Comparison of ENCODE assay signal across 31 cellular contexts in the genomic region with DNA sequence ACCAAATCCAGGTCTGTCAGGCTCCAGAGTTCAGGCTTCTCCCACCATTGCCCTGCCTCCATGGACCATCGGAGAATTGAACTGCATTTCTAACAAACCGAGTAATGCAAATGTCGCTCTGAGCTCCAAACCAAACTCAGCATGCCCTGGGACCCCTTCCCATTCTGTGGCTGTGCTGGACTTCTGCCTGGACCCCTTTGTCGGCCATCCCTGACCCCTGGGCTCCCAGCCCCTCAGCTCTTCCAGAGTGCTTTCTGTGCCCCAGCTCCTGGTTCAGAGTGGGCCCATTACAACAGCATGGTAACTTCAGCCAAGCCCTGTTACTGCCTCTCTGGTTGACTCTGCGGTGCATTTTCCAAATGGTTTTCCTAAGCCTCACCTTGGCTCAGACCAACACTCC.
"Had no signal": no experiment of that assay in that cellular context is flagged by ENCODE, and none has a peak within 500 bp of the region (broad histone marks: within the 10 kb centered on the region; RNA-seq: fewer than 3 reads in every experiment).

No MANE protein-coding gene starts in this region.

- DNase-seq: activated CD4-positive, alpha-beta memory T cell treated with anti-CD3 and anti-CD28 coated beads for 36 hours; activated CD4-positive, alpha-beta T cell treated with anti-CD3 and anti-CD28 coated beads for 36 hours; activated CD4-positive, alpha-beta T cell treated with anti-CD3 and anti-CD28 coated beads, Interleukin-2, amount 50 U/mL, for 1 hour; activated effector memory CD4-positive, alpha-beta T cell treated with anti-CD3 and anti-CD28 coated beads, Interleukin-2, amount 50 U/mL, for 16 hours; activated naive CD4-positive, alpha-beta T cell; activated naive CD8-positive, alpha-beta T cell treated with anti-CD3 and anti-CD28 coated beads, Interleukin-2, amount 10 ng/mL, durations not matched to agents 7 days and 5 days; activated T-cell treated with anti-CD3 and anti-CD28 coated beads, Interleukin-2, amount 50 U/mL, for 1 hour; activated T-cell treated with anti-CD3 and anti-CD28 coated beads, Interleukin-2, amount 50 U/mL, for 72 hours; amygdala; NCI-H1092 treated with DMSO at 0.1 percent for 48 hours; NCI-H1417; NCI-H146; NCI-H187 treated with DMSO at 0.1 percent for 48 hours; NCI-H2081 treated with DMSO at 0.1 percent for 48 hours; NCI-H226; NCI-H524; NCI-H69; NK-92 treated with Interleukin-12 subunit alpha and Interleukin-12 subunit beta, amount 100 ng/mL, for 24 hours; PC-3; Peyer's patch; RPMI8226; SHP77 treated with DMSO at 0.1 percent for 48 hours; SK-N-SH had no signal

- H3K9ac ChIP-seq: SK-N-SH had no signal

- H3K4me1 ChIP-seq: Peyer's patch, SJSA1 had no signal

- H3K27ac ChIP-seq: ascending aorta, Peyer's patch, SJSA1 had no signal

- H3K4me3 Mint-ChIP-seq: activated CD4-positive, alpha-beta memory T cell treated with anti-CD3 and anti-CD28 coated beads for 36 hours; activated CD4-positive, alpha-beta T cell treated with anti-CD3 and anti-CD28 coated beads for 36 hours; activated naive CD4-positive, alpha-beta T cell treated with anti-CD3 and anti-CD28 coated beads, Interleukin-2, amount 50 U/mL, for 24 hours; activated naive CD8-positive, alpha-beta T cell treated with anti-CD3 and anti-CD28 coated beads, Interleukin-2, amount 10 ng/mL, durations not matched to agents 7 days and 5 days; activated T-cell treated with anti-CD3 and anti-CD28 coated beads, Interleukin-2, amount 50 U/mL, for 72 hours; activated T-helper 17 cell treated with anti-CD3 and anti-CD28 coated beads, Interleukin-2, amount 50 U/mL, for 72 hours; T-helper 1 cell treated with Interleukin-12 subunit alpha and Interleukin-12 subunit beta and Interleukin-4 antibody, amounts not matched to agents 30 μg/mL and 1 μg/mL, for 36 hours; T-helper 2 cell treated with Interferon-gamma antibody and Interleukin-4, amounts not matched to agents 5 μg/mL and 100 μg/mL, for 36 hours; WTC11 had no signal

- H3K4me2 ChIP-seq: SK-N-SH had no signal

- H3K4me3 ChIP-seq: ascending aorta, K562, Peyer's patch, SJSA1 had no signal

- H3K9me3 Mint-ChIP-seq: activated CD4-positive, alpha-beta memory T cell treated with anti-CD3 and anti-CD28 coated beads for 36 hours; activated naive CD4-positive, alpha-beta T cell treated with anti-CD3 and anti-CD28 coated beads, Interleukin-2, amount 50 U/mL, for 24 hours; activated naive CD8-positive, alpha-beta T cell treated with anti-CD3 and anti-CD28 coated beads, Interleukin-2, amount 10 ng/mL, durations not matched to agents 7 days and 5 days; activated T-cell treated with anti-CD3 and anti-CD28 coated beads, Interleukin-2, amount 50 U/mL, for 72 hours; activated T-helper 17 cell treated with anti-CD3 and anti-CD28 coated beads, Interleukin-2, amount 50 U/mL, for 72 hours; T-helper 1 cell treated with Interleukin-12 subunit alpha and Interleukin-12 subunit beta and Interleukin-4 antibody, amounts not matched to agents 30 μg/mL and 1 μg/mL, for 36 hours; T-helper 2 cell treated with Interferon-gamma antibody and Interleukin-4, amounts not matched to agents 5 μg/mL and 100 μg/mL, for 36 hours; WTC11 had no signal

- H3K27me3 ChIP-seq: ascending aorta, Peyer's patch had no signal

- H3K36me3 ChIP-seq: ascending aorta, Peyer's patch, SJSA1 had no signal

- H3K27ac Mint-ChIP-seq: activated CD4-positive, alpha-beta memory T cell treated with anti-CD3 and anti-CD28 coated beads for 36 hours; activated CD4-positive, alpha-beta T cell treated with anti-CD3 and anti-CD28 coated beads for 36 hours; activated naive CD4-positive, alpha-beta T cell treated with anti-CD3 and anti-CD28 coated beads, Interleukin-2, amount 50 U/mL, for 24 hours; activated naive CD8-positive, alpha-beta T cell treated with anti-CD3 and anti-CD28 coated beads, Interleukin-2, amount 10 ng/mL, durations not matched to agents 7 days and 5 days; activated T-cell treated with anti-CD3 and anti-CD28 coated beads, Interleukin-2, amount 50 U/mL, for 72 hours; activated T-helper 17 cell treated with anti-CD3 and anti-CD28 coated beads, Interleukin-2, amount 50 U/mL, for 72 hours; T-helper 1 cell treated with Interleukin-12 subunit alpha and Interleukin-12 subunit beta and Interleukin-4 antibody, amounts not matched to agents 30 μg/mL and 1 μg/mL, for 36 hours; T-helper 2 cell treated with Interferon-gamma antibody and Interleukin-4, amounts not matched to agents 5 μg/mL and 100 μg/mL, for 36 hours; WTC11 had no signal

- H3K4me1 Mint-ChIP-seq: activated CD4-positive, alpha-beta T cell treated with anti-CD3 and anti-CD28 coated beads for 36 hours; activated naive CD4-positive, alpha-beta T cell treated with anti-CD3 and anti-CD28 coated beads, Interleukin-2, amount 50 U/mL, for 24 hours; activated naive CD8-positive, alpha-beta T cell treated with anti-CD3 and anti-CD28 coated beads, Interleukin-2, amount 10 ng/mL, durations not matched to agents 7 days and 5 days; activated T-helper 17 cell treated with anti-CD3 and anti-CD28 coated beads, Interleukin-2, amount 50 U/mL, for 72 hours had no signal

- H3K36me3 Mint-ChIP-seq: activated CD4-positive, alpha-beta memory T cell treated with anti-CD3 and anti-CD28 coated beads for 36 hours; activated naive CD4-positive, alpha-beta T cell treated with anti-CD3 and anti-CD28 coated beads, Interleukin-2, amount 50 U/mL, for 24 hours; activated naive CD8-positive, alpha-beta T cell treated with anti-CD3 and anti-CD28 coated beads, Interleukin-2, amount 10 ng/mL, durations not matched to agents 7 days and 5 days; WTC11 had no signal

- H3K9me3 ChIP-seq: ascending aorta, Peyer's patch, SJSA1, SK-N-SH had no signal
